14 cellular contexts compared by ENCODE assay signal in genomic region chr5:145360936-145361335, GRCh38.
DNase-seq lines count a peak whose midpoint lies in the region.
"Had no signal": no experiment of that assay in that cellular context is flagged by ENCODE, and none has a peak within 500 bp of the region (broad histone marks: within the 10 kb centered on the region; RNA-seq: fewer than 3 reads in every experiment).

No MANE protein-coding gene starts in this region.

- H3K36me3 ChIP-seq in GM23248 (ENCODE audit: low read depth) (no peaks in the 10 kb centered on the region), adipocyte (ENCODE audit: control insufficient read depth, insufficient read depth, low read length, severe bottlenecking) (no peaks in the 10 kb centered on the region), skeletal muscle satellite cell (ENCODE audit: insufficient read depth, low read length) (no peaks in the 10 kb centered on the region), neuronal stem cell (replicated peaks in 1 of 2; ENCODE audit: control insufficient read depth in 2 of 2, insufficient read depth in 2 of 2, low read length in 2 of 2) (no peaks in the 10 kb centered on the region)
- H3K36me3 ChIP-seq: BLaER1 treated with 17β-estradiol and CSF1 and Interleukin-3, amounts not matched to agents 10 nM and 100 nM had no signal

- no peak overlapping the region for H3K18ac ChIP-seq in neuronal stem cell (ENCODE audit: low read length)

- H2AFZ ChIP-seq in GM23248 (no peak overlapping the region; the same call in 1 of the 2 replicates), neuronal stem cell (ENCODE audit: low read length) (no peak overlapping the region)

- H2BK12ac ChIP-seq in neuronal stem cell (ENCODE audit: low read length), result no peak overlapping the region

- no peak overlapping the region for H2BK120ac ChIP-seq in neuronal stem cell (ENCODE audit: low read depth, low read length)

- DNase-seq in GM23248 (peak; percentile 27), adipocyte (ENCODE audit: low read depth) (peak; percentile 59), fibroblast of peridontal ligament (ENCODE audit: extremely low read depth) (peak; percentile 41), NCI-H2107 (lab: John Stamatoyannopoulos, UW) (no peak), neuronal stem cell (ENCODE audit: low spot score) (no peak), NCI-H2081 (lab: John Stamatoyannopoulos, UW) (no peak)
- DNase-seq in stimulated activated CD4-positive, alpha-beta T cell treated with anti-CD3 and anti-CD28 coated beads, Interleukin-15, amount 100 ng/mL, for 24 hours, result no peak
- DNase-seq: KG1, NCI-H1092, NCI-H510A, NCI-H82 had no signal

- no peak overlapping the region for H2AK5ac ChIP-seq in neuronal stem cell (ENCODE audit: low read depth, low read length)

- no peaks in the 10 kb centered on the region for H3K79me1 ChIP-seq in neuronal stem cell (ENCODE audit: low read depth, low read length)

- no peak overlapping the region for H3K23ac ChIP-seq in neuronal stem cell (ENCODE audit: low read depth, low read length, poor library complexity)

- H4K20me1 ChIP-seq in GM23248 (ENCODE audit: insufficient read depth), result no peaks in the 10 kb centered on the region
- H4K20me1 ChIP-seq: BLaER1 treated with 17β-estradiol and CSF1 and Interleukin-3, amounts not matched to agents 10 nM and 100 nM had no signal

- H3K4ac ChIP-seq in neuronal stem cell (ENCODE audit: low read length), result no peak overlapping the region

- H3K9ac ChIP-seq in GM23248 (no peak overlapping the region), adipocyte (ENCODE audit: low read length) (peak overlapping the region; percentile 70), skeletal muscle satellite cell (ENCODE audit: low read depth, low read length) (peak overlapping the region; percentile 9), neuronal stem cell (ENCODE audit: low read depth, low read length, poor library complexity) (no peak overlapping the region)
- H3K9ac ChIP-seq: BLaER1 treated with 17β-estradiol and CSF1 and Interleukin-3, amounts not matched to agents 10 nM and 100 nM had no signal

- no peak overlapping the region for H4K91ac ChIP-seq in neuronal stem cell (ENCODE audit: low read depth, low read length, poor library complexity)

- no peak overlapping the region for H4K8ac ChIP-seq in neuronal stem cell (ENCODE audit: low read depth, low read length)

- H3K4me1 ChIP-seq in GM23248 (ENCODE audit: insufficient read depth) (peaks cover 54% of the 10 kb centered on the region), adipocyte (ENCODE audit: control insufficient read depth, insufficient read depth, low read length) (peaks cover 39% of the 10 kb centered on the region), skeletal muscle satellite cell (ENCODE audit: control insufficient read depth, insufficient read depth, low read length) (peaks cover 41% of the 10 kb centered on the region), neuronal stem cell (ENCODE audit: control insufficient read depth in 2 of 2, insufficient read depth in 1 of 2, low read depth in 1 of 2, low read length in 2 of 2) (no peaks in the 10 kb centered on the region)
- H3K4me1 ChIP-seq: BLaER1 treated with 17β-estradiol and CSF1 and Interleukin-3, amounts not matched to agents 10 nM and 100 nM had no signal

- no peaks in the 10 kb centered on the region for H3K9me2 ChIP-seq in GM23248 (ENCODE audit: insufficient read depth)

- peaks cover 40% of the 10 kb centered on the region for H3F3A ChIP-seq in GM23248 (ENCODE audit: insufficient read depth)

- H3K14ac ChIP-seq in neuronal stem cell (ENCODE audit: low read length), result no peak overlapping the region

- H3K27ac ChIP-seq in GM23248, result no peak overlapping the region
- H3K27ac ChIP-seq in neuronal stem cell (replicated peaks; ENCODE audit: low read length), result no peak overlapping the region
- H3K27ac ChIP-seq: BLaER1 treated with 17β-estradiol and CSF1 and Interleukin-3, amounts not matched to agents 10 nM and 100 nM; HL-60 had no signal

- H2BK15ac ChIP-seq in neuronal stem cell (ENCODE audit: low read length), result no peak overlapping the region

- H3K4me3 ChIP-seq in GM23248 (0 out of 2 replicates have a peak overlapping the region, but pooled peaks have one; percentile 3), adipocyte (ENCODE audit: low read length) (no peak overlapping the region), skeletal muscle satellite cell (ENCODE audit: low read length) (peak overlapping the region; percentile 37), neuronal stem cell (ENCODE audit: low read length in 2 of 2) (no peak overlapping the region)
- H3K4me3 ChIP-seq: BLaER1 treated with 17β-estradiol and CSF1 and Interleukin-3, amounts not matched to agents 10 nM and 100 nM had no signal

- H3K9me3 ChIP-seq in GM23248 (ENCODE audit: low read depth) (no peaks in the 10 kb centered on the region), adipocyte (ENCODE audit: control insufficient read depth, low read length) (peaks cover 2% of the 10 kb centered on the region), skeletal muscle satellite cell (replicated peaks; ENCODE audit: low read length) (no peaks in the 10 kb centered on the region), neuronal stem cell (replicated peaks in 1 of 2; ENCODE audit: control insufficient read depth in 2 of 2, insufficient read depth in 1 of 2, low read depth in 1 of 2, low read length in 2 of 2) (no peaks in the 10 kb centered on the region)
- H3K9me3 ChIP-seq: BLaER1 treated with 17β-estradiol and CSF1 and Interleukin-3, amounts not matched to agents 10 nM and 100 nM had no signal

- H3K27me3 ChIP-seq in GM23248 (replicated peaks; ENCODE audit: insufficient read depth) (no peaks in the 10 kb centered on the region), adipocyte (replicated peaks; ENCODE audit: control insufficient read depth, insufficient read depth, low read length) (no peaks in the 10 kb centered on the region), skeletal muscle satellite cell (ENCODE audit: control insufficient read depth, insufficient read depth, low read length) (no peaks in the 10 kb centered on the region), neuronal stem cell (ENCODE audit: control insufficient read depth in 3 of 3, insufficient read depth in 3 of 3, low read depth in 1 of 3, low read length in 3 of 3) (no peaks in the 10 kb centered on the region)
- H3K27me3 ChIP-seq: BLaER1 treated with 17β-estradiol and CSF1 and Interleukin-3, amounts not matched to agents 10 nM and 100 nM had no signal

- H3K79me2 ChIP-seq in GM23248 (ENCODE audit: insufficient read depth), result no peaks in the 10 kb centered on the region

- in situ Hi-C loops in GM23248 (cut with MboI), result no loop called here

- no peak overlapping the region for H2BK5ac ChIP-seq in neuronal stem cell (ENCODE audit: low read length)

- peak overlapping the region; percentile 58 for H3K4me2 ChIP-seq in GM23248 (ENCODE audit: unreplicated experiment)
- H3K4me2 ChIP-seq in skeletal muscle satellite cell (ENCODE audit: low read length), result peak overlapping the region; percentile 43
- no peak overlapping the region for H3K4me2 ChIP-seq in neuronal stem cell (ENCODE audit: insufficient read depth, low read length, poor library complexity, severe bottlenecking)
- H3K4me2 ChIP-seq: BLaER1 treated with 17β-estradiol and CSF1 and Interleukin-3, amounts not matched to agents 10 nM and 100 nM had no signal

Comparison
In these comparisons a context has a peak if more than half of its experiments do, and no peak if none do; other contexts are left out.
1. DNase-seq: peak in GM23248 (single experiment), adipocyte (single experiment) and fibroblast of peridontal ligament (single experiment); none in stimulated activated CD4-positive, alpha-beta T cell treated with anti-CD3 and anti-CD28 coated beads, Interleukin-15, amount 100 ng/mL, for 24 hours (single experiment), NCI-H2107 (single experiment), neuronal stem cell (single experiment) and NCI-H2081 (0 of 2).
2. H3K4me3 ChIP-seq: peak in GM23248 (single experiment) and skeletal muscle satellite cell (single experiment); none in adipocyte (single experiment) and neuronal stem cell (0 of 2).
3. H3K9ac ChIP-seq: peak in adipocyte (single experiment) and skeletal muscle satellite cell (single experiment); none in GM23248 (single experiment) and neuronal stem cell (single experiment).